In the genomic region with DNA sequence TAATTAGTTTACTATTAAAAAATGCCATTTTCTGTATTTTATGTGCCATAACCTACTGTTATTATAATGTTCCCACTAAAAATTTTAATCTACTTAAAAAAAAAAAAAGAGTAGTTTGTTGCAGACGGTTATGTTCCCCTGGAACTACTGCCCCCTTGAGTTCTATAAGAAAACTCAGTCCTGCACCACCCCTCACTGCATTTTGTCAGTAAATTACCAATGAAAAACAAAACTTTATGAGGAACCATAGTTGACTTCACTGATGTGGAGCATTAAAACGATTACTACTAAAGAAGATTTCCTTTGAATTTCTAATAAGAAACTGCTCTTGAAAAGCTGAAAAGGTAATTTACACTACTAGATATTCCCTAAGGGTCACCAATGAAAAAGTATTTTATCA, we compare ENCODE assay signal across 9 cellular contexts.
DNase-seq lines count a peak whose midpoint lies in the region; ATAC-seq and TF ChIP-seq lines count a peak whose summit lies in the region.
"Had no signal": no experiment of that assay in that cellular context is flagged by ENCODE, and none has a peak within 500 bp of the region (broad histone marks: within the 10 kb centered on the region; RNA-seq: fewer than 3 reads in every experiment).

No MANE protein-coding gene starts in this region.

- H3K4me1 Mint-ChIP-seq in activated T-cell treated with anti-CD3 and anti-CD28 coated beads, Interleukin-2, amount 50 U/mL, for 4 hours (ENCODE audit: low read depth): no peaks in the 10 kb centered on the region

- CTCF ChIA-PET in BJ (lab: Yijun Ruan, JAX): interaction anchor here (0.8 to 1.2 kb wide), 2 partner anchors 26 to 87 kb away, joined by 3 read pairs; no protein-coding TSS in a partner anchor

- no peak overlapping the region for H3K27ac ChIP-seq in SJCRH30

- no peaks in the 10 kb centered on the region for H3K27me3 Mint-ChIP-seq in activated T-cell treated with anti-CD3 and anti-CD28 coated beads, Interleukin-2, amount 50 U/mL, for 4 hours (ENCODE audit: low read depth)

- no peak overlapping the region for H3K4me3 Mint-ChIP-seq in activated T-cell treated with anti-CD3 and anti-CD28 coated beads, Interleukin-2, amount 50 U/mL, for 4 hours

- TF ChIP-seq CTCF in BJ (IDR thresholded peaks at IDR 0.05; ENCODE audit: insufficient read depth, low read depth, low read length) (peak; percentile 47), GM20000 (IDR thresholded peaks at IDR 0.05; ENCODE audit: extremely low read depth, missing control alignments) (no peak)

- no peaks in the 10 kb centered on the region for H3K36me3 ChIP-seq in BJ (ENCODE audit: control insufficient read depth, insufficient read depth, low read length)
- no peaks in the 10 kb centered on the region for H3K36me3 ChIP-seq in SJCRH30

- no peaks in the 10 kb centered on the region for H3K9me3 Mint-ChIP-seq in activated T-cell treated with anti-CD3 and anti-CD28 coated beads, Interleukin-2, amount 50 U/mL, for 4 hours

- H3K9me3 ChIP-seq in SJCRH30 (replicated peaks): no peaks in the 10 kb centered on the region

- H3K4me3 ChIP-seq in BJ (ENCODE audit: low read depth, low read length): no peak overlapping the region
- no peak overlapping the region for H3K4me3 ChIP-seq in SJCRH30

- DNase-seq in BJ (ENCODE audit: low read depth): no peak
- peak; percentile 6 for DNase-seq in GM20000 (ENCODE audit: low spot score)
- peak; percentile 9 to 52 for DNase-seq in SJCRH30
- peak; percentile 33 for DNase-seq in iPS-NIHi11 (ENCODE audit: low spot score)
- DNase-seq in COLO668 (lab: John Stamatoyannopoulos, UW; ENCODE audit: unreplicated experiment): no peak
- DNase-seq in effector CD8-positive, alpha-beta T cell (lab: John Stamatoyannopoulos, UW): no peak
- DNase-seq in activated T-cell treated with anti-CD3 and anti-CD28 coated beads, Interleukin-2, amount 50 U/mL, for 4 hours: no peak
- no peak for DNase-seq in NCI-H2196 treated with DMSO at 0.1 percent for 48 hours (lab: John Stamatoyannopoulos, UW; ENCODE audit: unreplicated experiment)
- DNase-seq: substantia nigra had no signal

- no peak for ATAC-seq in activated T-cell treated with anti-CD3 and anti-CD28 coated beads, Interleukin-2, amount 50 U/mL, for 4 hours

- peaks cover 9% of the 10 kb centered on the region for H3K36me3 Mint-ChIP-seq in activated T-cell treated with anti-CD3 and anti-CD28 coated beads, Interleukin-2, amount 50 U/mL, for 4 hours (ENCODE audit: insufficient read depth)

- H3K27me3 ChIP-seq in BJ (ENCODE audit: control insufficient read depth, insufficient read depth, low read length): no peaks in the 10 kb centered on the region
- no peaks in the 10 kb centered on the region for H3K27me3 ChIP-seq in SJCRH30

- POLR2A ChIA-PET in BJ (lab: Charles Lee): no interaction called here

- H3K4me1 ChIP-seq in SJCRH30: no peaks in the 10 kb centered on the region

Comparison
In these comparisons a context has a peak if more than half of its experiments do, and no peak if none do; other contexts are left out.
1. DNase-seq: peak in GM20000 (single experiment), SJCRH30 (2 of 2) and iPS-NIHi11 (single experiment); none in BJ (single experiment), COLO668 (single experiment), effector CD8-positive, alpha-beta T cell (single experiment), activated T-cell treated with anti-CD3 and anti-CD28 coated beads, Interleukin-2, amount 50 U/mL, for 4 hours (single experiment) and NCI-H2196 treated with DMSO at 0.1 percent for 48 hours (single experiment).